In genomic region chr21:46357684-46358425, GRCh38 we compare ENCODE assay signal across 17 cellular contexts.
"Had no signal": no experiment of that assay in that cellular context is flagged by ENCODE, and none has a peak within 500 bp of the region (broad histone marks: within the 10 kb centered on the region; RNA-seq: fewer than 3 reads in every experiment).

No MANE protein-coding gene starts in this region.

- H3K27me3 Mint-ChIP-seq: activated CD4-positive, alpha-beta memory T cell treated with anti-CD3 and anti-CD28 coated beads, Interleukin-2, amount 10 ng/mL, durations not matched to agents 7 days and 5 days; activated CD4-positive, alpha-beta T cell treated with anti-CD3 and anti-CD28 coated beads for 36 hours; activated naive CD8-positive, alpha-beta T cell treated with anti-CD3 and anti-CD28 coated beads, Interleukin-2, amount 10 ng/mL, durations not matched to agents 7 days and 5 days; dendritic cell treated with granulocyte-macrophage colony-stimulating factor and Interleukin-4, amounts not matched to agents 40 ng/mL and 50 ng/mL, for 4 days; effector memory CD8-positive, alpha-beta T cell had no signal

- H3K9me3 Mint-ChIP-seq: activated CD4-positive, alpha-beta memory T cell treated with anti-CD3 and anti-CD28 coated beads, Interleukin-2, amount 10 ng/mL, durations not matched to agents 7 days and 5 days; activated naive CD8-positive, alpha-beta T cell treated with anti-CD3 and anti-CD28 coated beads, Interleukin-2, amount 10 ng/mL, durations not matched to agents 7 days and 5 days; dendritic cell treated with granulocyte-macrophage colony-stimulating factor and Interleukin-4, amounts not matched to agents 40 ng/mL and 50 ng/mL, for 4 days; effector memory CD8-positive, alpha-beta T cell; natural killer cell had no signal

- H3K36me3 Mint-ChIP-seq: natural killer cell had no signal

- FAIRE-seq: urothelium cell line had no signal

- H3K4me3 ChIP-seq: sigmoid colon had no signal

- H3K27ac ChIP-seq: sigmoid colon, VCaP had no signal

- DNase-seq: activated CD4-positive, alpha-beta memory T cell treated with anti-CD3 and anti-CD28 coated beads, Interleukin-2, amount 10 ng/mL, durations not matched to agents 7 days and 5 days; activated CD4-positive, alpha-beta T cell treated with anti-CD3 and anti-CD28 coated beads for 36 hours; activated naive CD8-positive, alpha-beta T cell treated with anti-CD3 and anti-CD28 coated beads, Interleukin-2, amount 10 ng/mL, durations not matched to agents 7 days and 5 days; anterior cingulate cortex; cerebellar nuclear complex; effector memory CD8-positive, alpha-beta T cell; left cardiac atrium; mammary epithelial cell; natural killer cell; occipital lobe; sigmoid colon; stimulated activated CD4-positive, alpha-beta T cell treated with anti-CD3 and anti-CD28 coated beads, Interleukin-15, amount 100 ng/mL, for 24 hours; stimulated activated CD4-positive, alpha-beta T cell treated with anti-CD3 and anti-CD28 coated beads, Interleukin-4, amount 100 ng/mL, for 24 hours; T1000 had no signal

- ATAC-seq: activated CD4-positive, alpha-beta T cell treated with anti-CD3 and anti-CD28 coated beads for 36 hours; effector memory CD8-positive, alpha-beta T cell; left cardiac atrium had no signal

- H3K27ac Mint-ChIP-seq: activated CD4-positive, alpha-beta memory T cell treated with anti-CD3 and anti-CD28 coated beads, Interleukin-2, amount 10 ng/mL, durations not matched to agents 7 days and 5 days; activated CD4-positive, alpha-beta T cell treated with anti-CD3 and anti-CD28 coated beads for 36 hours; activated naive CD8-positive, alpha-beta T cell treated with anti-CD3 and anti-CD28 coated beads, Interleukin-2, amount 10 ng/mL, durations not matched to agents 7 days and 5 days; dendritic cell treated with granulocyte-macrophage colony-stimulating factor and Interleukin-4, amounts not matched to agents 40 ng/mL and 50 ng/mL, for 4 days; effector memory CD8-positive, alpha-beta T cell; natural killer cell had no signal

- H3K27me3 ChIP-seq: sigmoid colon had no signal

- H3K4me1 Mint-ChIP-seq: activated CD4-positive, alpha-beta memory T cell treated with anti-CD3 and anti-CD28 coated beads, Interleukin-2, amount 10 ng/mL, durations not matched to agents 7 days and 5 days; natural killer cell had no signal

- H3K9me3 ChIP-seq: sigmoid colon had no signal

- H3K4me3 Mint-ChIP-seq: activated CD4-positive, alpha-beta memory T cell treated with anti-CD3 and anti-CD28 coated beads, Interleukin-2, amount 10 ng/mL, durations not matched to agents 7 days and 5 days; activated CD4-positive, alpha-beta T cell treated with anti-CD3 and anti-CD28 coated beads for 36 hours; activated naive CD8-positive, alpha-beta T cell treated with anti-CD3 and anti-CD28 coated beads, Interleukin-2, amount 10 ng/mL, durations not matched to agents 7 days and 5 days; dendritic cell treated with granulocyte-macrophage colony-stimulating factor and Interleukin-4, amounts not matched to agents 40 ng/mL and 50 ng/mL, for 4 days; effector memory CD8-positive, alpha-beta T cell; natural killer cell had no signal

- H3K4me1 ChIP-seq: sigmoid colon had no signal
